Comparison of ENCODE assay signal across 22 cellular contexts in the genomic region with DNA sequence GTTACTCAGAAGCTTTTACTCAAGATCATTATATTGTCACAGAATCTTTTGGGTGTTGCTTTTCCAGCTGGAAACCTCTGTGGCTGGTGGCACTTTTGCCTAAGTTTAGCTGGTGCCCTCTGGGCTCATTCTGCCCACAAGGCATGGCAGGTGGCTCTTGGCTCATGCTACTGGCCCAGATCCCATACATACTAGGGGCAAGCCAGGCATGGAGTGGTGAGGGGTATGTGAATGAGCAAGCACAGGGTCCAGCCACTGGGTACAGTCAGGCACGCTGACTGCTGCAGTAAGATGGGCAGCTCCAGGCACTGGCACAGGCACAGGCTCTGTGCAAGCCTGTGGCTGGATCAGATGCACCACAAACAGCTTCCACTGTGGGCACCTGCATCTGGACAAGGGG.
"Had no signal": no experiment of that assay in that cellular context is flagged by ENCODE, and none has a peak within 500 bp of the region (broad histone marks: within the 10 kb centered on the region; RNA-seq: fewer than 3 reads in every experiment).

No MANE protein-coding gene starts in this region.

- H3K9me3 ChIP-seq: colonic mucosa, esophagus squamous epithelium, gastrocnemius medialis, heart right ventricle, left lung, lower lobe of right lung had no signal

- H3K27me3 ChIP-seq: colonic mucosa, esophagus squamous epithelium, gastrocnemius medialis, heart right ventricle, left lung had no signal

- H3K4me1 ChIP-seq: colonic mucosa, gastrocnemius medialis, heart right ventricle, lower lobe of right lung had no signal

- ATAC-seq: effector memory CD8-positive, alpha-beta T cell; esophagus mucosa; gastrocnemius medialis; left cardiac atrium; left lung; left ventricle myocardium superior had no signal

- H3K4me3 ChIP-seq: colonic mucosa, esophagus squamous epithelium, gastrocnemius medialis, heart right ventricle, left lung, lower lobe of right lung had no signal

- DNase-seq: colonic mucosa; cortex of kidney; effector CD8-positive, alpha-beta T cell; effector memory CD8-positive, alpha-beta T cell; endodermal cell; erythroblast; esophagus squamous epithelium; foreskin fibroblast; foreskin melanocyte; gastrocnemius medialis; glutamatergic neuron; head of caudate nucleus; heart right ventricle; hippocampal formation; left cardiac atrium; left lung; left ventricle myocardium superior; lower lobe of right lung; mesendoderm; midbrain had no signal

- H3K27ac ChIP-seq: colonic mucosa, epithelial cell of prostate, esophagus squamous epithelium, gastrocnemius medialis, heart right ventricle, left lung, lower lobe of right lung had no signal

- H3K36me3 ChIP-seq: colonic mucosa, esophagus squamous epithelium, gastrocnemius medialis, heart right ventricle, left lung, lower lobe of right lung had no signal
